Comparison of ENCODE assay signal across 17 cellular contexts in the genomic region with DNA sequence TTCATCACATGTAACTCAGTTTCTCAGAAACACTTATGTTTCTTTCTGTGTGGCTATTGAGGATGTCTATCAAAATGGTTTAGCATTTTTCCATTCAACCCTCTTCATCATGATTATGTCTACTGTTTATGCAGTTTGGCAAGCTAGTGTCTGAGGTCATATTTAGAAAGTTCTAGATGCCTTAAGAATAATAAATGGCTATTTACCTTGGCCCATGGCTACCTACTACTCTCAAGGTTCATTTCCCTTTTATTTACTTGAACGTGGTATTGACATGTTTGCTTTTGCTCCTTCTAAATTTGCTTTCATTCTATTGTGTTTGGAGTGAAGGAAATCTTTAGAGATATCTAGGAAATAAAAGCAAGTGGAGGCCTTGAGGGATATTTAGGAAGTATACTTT.
"Had no signal": no experiment of that assay in that cellular context is flagged by ENCODE, and none has a peak within 500 bp of the region (broad histone marks: within the 10 kb centered on the region; RNA-seq: fewer than 3 reads in every experiment).

No MANE protein-coding gene starts in this region.

- DNase-seq: dermis blood vessel endothelial cell; effector memory CD4-positive, alpha-beta T cell; foreskin keratinocyte; heart left ventricle; left cardiac atrium; left lung; mesenchymal stem cell; mucosa of descending colon; naive B cell; right lobe of liver; small intestine; stimulated activated CD4-positive, alpha-beta T cell treated with anti-CD3 and anti-CD28 coated beads, Interleukin-15, amount 100 ng/mL, for 24 hours; stimulated activated CD4-positive, alpha-beta T cell treated with anti-CD3 and anti-CD28 coated beads, Interleukin-4, amount 100 ng/mL, for 1 hour; stimulated activated CD8-positive, alpha-beta memory T cell treated with anti-CD3 and anti-CD28 coated beads, Interleukin-4, amount 100 ng/mL, for 48 hours; stimulated activated naive CD4-positive, alpha-beta T cell; stimulated activated naive CD8-positive, alpha-beta T cell treated with anti-CD3 and anti-CD28 coated beads, Interleukin-15, amount 100 ng/mL, for 72 hours; transverse colon had no signal
